In genomic region chr6:77688641-77689040, GRCh38 we compare ENCODE assay signal across 30 cellular contexts. TPM values are rescaled to one million over a fixed set of nuclear protein-coding genes. Genes with fewer than 3 reads are reported as not detected.
"Had no signal": no experiment of that assay in that cellular context is flagged by ENCODE, and none has a peak within 500 bp of the region (broad histone marks: within the 10 kb centered on the region; RNA-seq: fewer than 3 reads in every experiment).

No MANE protein-coding gene starts in this region.

- H3K27me3 ChIP-seq: neural progenitor cell, ovary, stomach, thyroid gland, tibial nerve, upper lobe of left lung, vagina had no signal

- H3K4me3 ChIP-seq: neural progenitor cell, ovary, psoas muscle, skin epidermis, stomach, thoracic aorta, thyroid gland, tibial nerve, upper lobe of left lung, vagina had no signal

- H3K27me3 Mint-ChIP-seq: naive thymus-derived CD8-positive, alpha-beta T cell; progenitor cell of endocrine pancreas; stimulated activated naive B cell treated with anti-CD40 and anti-IgM and Interleukin-4, amounts not matched to agents 10 μg/mL and 1 μg/mL and 100 μg/mL, for 72 hours; stimulated activated naive CD8-positive, alpha-beta T cell treated with anti-CD3 and anti-CD28 coated beads, Interleukin-15, Interleukin-2, amounts not matched to agents 100 ng/mL and 50 ng/mL, for 24 hours had no signal

- H3K4me2 ChIP-seq: neural progenitor cell had no signal

- H3K27ac ChIP-seq: neural progenitor cell, ovary, parathyroid adenoma, psoas muscle, skin epidermis, stomach, thoracic aorta, thyroid gland, tibial nerve, upper lobe of left lung, vagina had no signal

- H3K27ac Mint-ChIP-seq: naive thymus-derived CD8-positive, alpha-beta T cell; nephron; neural progenitor cell; progenitor cell of endocrine pancreas; stimulated activated effector memory CD8-positive, alpha-beta T cell treated with anti-CD3 and anti-CD28 coated beads, Interleukin-12 subunit alpha, Interleukin-12 subunit beta, amount 100 ng/mL, for 72 hours; stimulated activated naive B cell treated with anti-CD40 and anti-IgM and Interleukin-4, amounts not matched to agents 10 μg/mL and 1 μg/mL and 100 μg/mL, for 72 hours; stimulated activated naive CD8-positive, alpha-beta T cell treated with anti-CD3 and anti-CD28 coated beads, Interleukin-15, Interleukin-2, amounts not matched to agents 100 ng/mL and 50 ng/mL, for 24 hours had no signal

- H3K9me3 Mint-ChIP-seq: nephron, neural progenitor cell had no signal

- H3K4me1 ChIP-seq: neural progenitor cell, parathyroid adenoma, psoas muscle, stomach, thyroid gland, tibial nerve, upper lobe of left lung, vagina had no signal

- FAIRE-seq: urothelium cell line had no signal

- H3K9ac ChIP-seq: neural progenitor cell, parathyroid adenoma had no signal

- H3K4me1 Mint-ChIP-seq: naive thymus-derived CD8-positive, alpha-beta T cell; nephron; neural progenitor cell; stimulated activated effector memory CD8-positive, alpha-beta T cell treated with anti-CD3 and anti-CD28 coated beads, Interleukin-12 subunit alpha, Interleukin-12 subunit beta, amount 100 ng/mL, for 72 hours; stimulated activated naive B cell treated with anti-CD40 and anti-IgM and Interleukin-4, amounts not matched to agents 10 μg/mL and 1 μg/mL and 100 μg/mL, for 72 hours had no signal

- H3K36me3 ChIP-seq: neural progenitor cell, ovary, stomach, thoracic aorta, thyroid gland, tibial nerve, upper lobe of left lung, vagina had no signal

- H3K4me3 Mint-ChIP-seq: naive thymus-derived CD8-positive, alpha-beta T cell; nephron; neural progenitor cell; stimulated activated effector memory CD8-positive, alpha-beta T cell treated with anti-CD3 and anti-CD28 coated beads, Interleukin-12 subunit alpha, Interleukin-12 subunit beta, amount 100 ng/mL, for 72 hours; stimulated activated naive B cell treated with anti-CD40 and anti-IgM and Interleukin-4, amounts not matched to agents 10 μg/mL and 1 μg/mL and 100 μg/mL, for 72 hours; stimulated activated naive CD8-positive, alpha-beta T cell treated with anti-CD3 and anti-CD28 coated beads, Interleukin-15, Interleukin-2, amounts not matched to agents 100 ng/mL and 50 ng/mL, for 24 hours had no signal

- H3K9me3 ChIP-seq: ovary, psoas muscle, stomach, thoracic aorta, thyroid gland, tibial nerve, upper lobe of left lung, vagina had no signal

- H3K36me3 Mint-ChIP-seq: naive thymus-derived CD8-positive, alpha-beta T cell; neural progenitor cell; stimulated activated effector memory CD8-positive, alpha-beta T cell treated with anti-CD3 and anti-CD28 coated beads, Interleukin-12 subunit alpha, Interleukin-12 subunit beta, amount 100 ng/mL, for 72 hours; stimulated activated naive B cell treated with anti-CD40 and anti-IgM and Interleukin-4, amounts not matched to agents 10 μg/mL and 1 μg/mL and 100 μg/mL, for 72 hours had no signal

- ATAC-seq: naive thymus-derived CD8-positive, alpha-beta T cell; psoas muscle; right cardiac atrium; sciatic nerve; stimulated activated effector memory CD8-positive, alpha-beta T cell treated with anti-CD3 and anti-CD28 coated beads, Interleukin-12 subunit alpha, Interleukin-12 subunit beta, amount 100 ng/mL, for 72 hours; stimulated activated naive B cell treated with anti-CD40 and anti-IgM and Interleukin-4, amounts not matched to agents 10 μg/mL and 1 μg/mL and 100 μg/mL, for 72 hours had no signal

- H3K79me2 ChIP-seq: parathyroid adenoma had no signal

- DNase-seq: naive thymus-derived CD8-positive, alpha-beta T cell; occipital lobe; ovary; posterior cingulate gyrus; psoas muscle; right cardiac atrium; stimulated activated CD4-positive, alpha-beta T cell treated with anti-CD3 and anti-CD28 coated beads, Interleukin-15, amount 100 ng/mL, for 24 hours; stimulated activated CD4-positive, alpha-beta T cell treated with anti-CD3 and anti-CD28 coated beads, Interleukin-2, amount 100 ng/mL, for 24 hours; stimulated activated CD4-positive, alpha-beta T cell treated with anti-CD3 and anti-CD28 coated beads, Interleukin-2, amount 100 ng/mL, for 48 hours; stimulated activated CD4-positive, alpha-beta T cell treated with anti-CD3 and anti-CD28 coated beads, Interleukin-4, amount 100 ng/mL, for 24 hours; stimulated activated naive B cell treated with anti-CD40 and anti-IgM and Interleukin-4, amounts not matched to agents 10 μg/mL and 1 μg/mL and 100 μg/mL, for 72 hours; stimulated activated naive CD4-positive, alpha-beta T cell treated with Interleukin-2 at 50 U/mL for 16 hours; stomach; thyroid gland; trophoblast cell; upper lobe of left lung had no signal

- H2AFZ ChIP-seq: neural progenitor cell, parathyroid adenoma had no signal

RNA-seq across cellular contexts. Expression of gene MEI4, which starts 35.8 kb away (rescaled TPM):
- total RNA-seq: osteoblast, psoas muscle, thoracic aorta, upper lobe of left lung, vagina had no signal
- polyA plus RNA-seq: neural cell, ovary, stomach had no signal
